1 cellular context compared by ENCODE assay signal in genomic region chr6:75748743-75749538, GRCh38.
TF ChIP-seq lines count a peak whose summit lies in the region.

TSS of gene MYO6 (plus strand) at chr6:75749239. CDS start at chr6:75817548, 68,309 bp downstream.

TF ChIP-seq in K562, 482 proteins besides CTCF, POLR2A, EP300 and RAD21 (continued from another document and continues in another):
- TF ChIP-seq TBP (optimal IDR thresholded peaks at IDR 0.05; ENCODE audit: low read depth, low read length) (peak; percentile 53), FOXJ2 (tag; IDR thresholded peaks at IDR 0.05) (peak; percentile 51; the same call in 1 of the 2 replicates), ATF1 (CRISPR knock-in tag; IDR thresholded peaks at IDR 0.05) (no peak), ATF1 (tag; IDR thresholded peaks at IDR 0.05) (peak; percentile 57), PHF8 (IDR thresholded peaks at IDR 0.05; ENCODE audit: borderline replicate concordance, low read length) (peak; percentile 92), BCOR (IDR thresholded peaks at IDR 0.05) (peak; percentile 11; the same call in 1 of the 2 replicates), RFX7 (CRISPR knock-in tag; IDR thresholded peaks at IDR 0.05) (no peak), HEY1 (CRISPR knock-in tag; IDR thresholded peaks at IDR 0.05; ENCODE audit: borderline replicate concordance) (no peak), RBBP5 (IDR thresholded peaks at IDR 0.05; ENCODE audit: borderline replicate concordance, insufficient read depth, low read length, poor library complexity, severe bottlenecking) (peak; percentile 91), ZBTB34 (CRISPR knock-in tag; IDR thresholded peaks at IDR 0.05) (no peak), ZNF592 (IDR thresholded peaks at IDR 0.05) (0 out of 2 replicates have a peak, but pooled peaks have one; percentile 23), E2F5 (CRISPR knock-in tag; IDR thresholded peaks at IDR 0.05) (0 out of 2 replicates have a peak, but pooled peaks have one; percentile 22), KDM2B (CRISPR knock-in tag; IDR thresholded peaks at IDR 0.05) (0 out of 2 replicates have a peak, but pooled peaks have one; percentile 16), JUND (IDR thresholded peaks at IDR 0.05; ENCODE audit: borderline replicate concordance, low read depth, low read length) (no peak), JUND (tag; IDR thresholded peaks at IDR 0.05; ENCODE audit: borderline replicate concordance, low read depth, low read length) (0 out of 3 replicates have a peak, but pooled peaks have one; percentile 8), POLR2G (IDR thresholded peaks at IDR 0.05; ENCODE audit: low read depth, low read length) (peak; percentile 85), ELK1 (CRISPR knock-in tag; IDR thresholded peaks at IDR 0.05) (no peak), IRF1 (CRISPR knock-in tag; IDR thresholded peaks at IDR 0.05; ENCODE audit: borderline replicate concordance) (no peak), E2F6 (IDR thresholded peaks at IDR 0.05; ENCODE audit: borderline replicate concordance in 1 of 2, extremely low read depth in 1 of 2, insufficient read depth in 1 of 2, insufficient read length in 1 of 2, low read depth in 1 of 2, low read length in 1 of 2, poor library complexity in 1 of 2, severe bottlenecking in 1 of 2) (peak; percentile 31 to 87), ZC3H4 (CRISPR knock-in tag; IDR thresholded peaks at IDR 0.05; ENCODE audit: borderline replicate concordance) (0 out of 2 replicates have a peak, but pooled peaks have one; percentile 28), ZBTB7A (IDR thresholded peaks at IDR 0.05; ENCODE audit: borderline replicate concordance, control insufficient read depth, low read depth, low read length) (peak; percentile 92; the same call in 1 of the 2 replicates), PHF21A (IDR thresholded peaks at IDR 0.05; ENCODE audit: borderline replicate concordance, low read depth) (no peak), GABPA (tag; conservative IDR thresholded peaks at IDR 0.05; ENCODE audit: low read depth) (peak; percentile 43; the same call in 1 of the 2 replicates), ATF4 (CRISPR knock-in tag; IDR thresholded peaks at IDR 0.05) (no peak), RNF2 (IDR thresholded peaks at IDR 0.05) (0 out of 2 replicates have a peak, but pooled peaks have one; percentile 32), GTF2E2 (tag; IDR thresholded peaks at IDR 0.05) (peak; percentile 24; the same call in 1 of the 2 replicates), HDAC1 (IDR thresholded peaks at IDR 0.05) (0 out of 4 replicates have a peak, but pooled peaks of 1 of the 2 experiments have one; percentile 13), NONO (IDR thresholded peaks at IDR 0.05; ENCODE audit: low read depth in 2 of 2, low read length in 1 of 2) (0 out of 4 replicates have a peak, but pooled peaks of 1 of the 2 experiments have one; percentile 55), UBTF (IDR thresholded peaks at IDR 0.05; ENCODE audit: borderline replicate concordance in 1 of 2, low read depth in 2 of 2, low read length in 2 of 2) (peak; percentile 59 to 65; a peak in 2 of 4 replicates), DMBX1 (CRISPR knock-in tag; IDR thresholded peaks at IDR 0.05; ENCODE audit: borderline replicate concordance) (peak; percentile 41; the same call in 1 of the 2 replicates), ATF6 (CRISPR knock-in tag; IDR thresholded peaks at IDR 0.05) (0 out of 2 replicates have a peak, but pooled peaks have one; percentile 8), SUPT5H (IDR thresholded peaks at IDR 0.05) (0 out of 2 replicates have a peak, but pooled peaks have one; percentile 48), HINFP (tag; conservative IDR thresholded peaks at IDR 0.05; ENCODE audit: low read depth) (no peak), THRB (CRISPR knock-in tag; conservative IDR thresholded peaks at IDR 0.05) (no peak), CHD1 (IDR thresholded peaks at IDR 0.05; ENCODE audit: low read length) (peak; percentile 41), CXXC5 (CRISPR knock-in tag; IDR thresholded peaks at IDR 0.05) (peak; percentile 94), ZNF639 (CRISPR knock-in tag; conservative IDR thresholded peaks at IDR 0.05 in 1 of 2, IDR thresholded peaks at IDR 0.05 in 1 of 2) (peak in 1 of 2 experiments; percentile 83; a peak in 2 of 4 replicates), RB1 (IDR thresholded peaks at IDR 0.05; ENCODE audit: low read depth) (peak; percentile 58), CREM (IDR thresholded peaks at IDR 0.05; ENCODE audit: low read depth) (peak; percentile 64)
